Comparison of ENCODE assay signal across 31 cellular contexts in the genomic region with DNA sequence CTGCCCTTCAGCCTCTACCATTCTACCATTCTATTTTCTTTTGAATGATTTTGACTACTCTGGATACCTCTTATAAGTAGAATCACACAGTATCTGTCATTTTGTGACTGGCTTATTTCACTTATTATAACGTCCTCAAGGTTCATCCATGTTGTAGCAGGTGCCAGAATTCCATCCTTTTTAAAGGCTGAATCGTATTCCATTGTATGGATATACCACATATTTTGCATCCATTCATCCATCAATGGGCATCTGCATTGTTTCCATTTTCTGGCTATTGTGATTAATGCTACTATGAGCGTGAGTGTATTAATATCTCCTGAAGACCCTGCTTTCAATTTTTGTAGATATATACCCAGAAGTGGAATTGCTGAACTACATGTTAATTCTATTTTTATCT.
"Had no signal": no experiment of that assay in that cellular context is flagged by ENCODE, and none has a peak within 500 bp of the region (broad histone marks: within the 10 kb centered on the region; RNA-seq: fewer than 3 reads in every experiment).

No MANE protein-coding gene starts in this region.

- H3K36me3 ChIP-seq: adrenal gland, ascending aorta, brain microvascular endothelial cell, breast epithelium, cardiac muscle cell had no signal

- H3K9me3 ChIP-seq: adrenal gland, ascending aorta, body of pancreas, breast epithelium had no signal

- DNase-seq: activated effector memory CD4-positive, alpha-beta T cell treated with anti-CD3 and anti-CD28 coated beads, Interleukin-2, amount 50 U/mL, for 16 hours; activated effector memory CD4-positive, alpha-beta T cell treated with Interleukin-2 at 50 U/mL for 16 hours; activated gamma-delta T cell; activated gamma-delta T cell treated with Interleukin-2 at 50 U/mL for 16 hours; activated naive CD4-positive, alpha-beta T cell; activated naive CD4-positive, alpha-beta T cell treated with anti-CD3 and anti-CD28 coated beads for 36 hours; activated naive CD4-positive, alpha-beta T cell treated with anti-CD3 and anti-CD28 coated beads, Interleukin-2, amount 10 ng/mL, durations not matched to agents 7 days and 5 days; activated naive CD4-positive, alpha-beta T cell treated with anti-CD3 and anti-CD28 coated beads, Interleukin-2, amount 50 U/mL, for 16 hours; activated naive CD4-positive, alpha-beta T cell treated with Interleukin-2 at 50 U/mL for 16 hours; activated naive CD8-positive, alpha-beta T cell treated with anti-CD3 and anti-CD28 coated beads for 36 hours; activated naive CD8-positive, alpha-beta T cell treated with anti-CD3 and anti-CD28 coated beads, Interleukin-2, amount 10 ng/mL, durations not matched to agents 7 days and 5 days; activated naive CD8-positive, alpha-beta T cell treated with anti-CD3 and anti-CD28 coated beads, Interleukin-2, amount 50 U/mL, for 24 hours; activated T-cell treated with anti-CD3 and anti-CD28 coated beads, Interleukin-2, amount 50 U/mL, for 24 hours; activated T-cell treated with anti-CD3 and anti-CD28 coated beads, Interleukin-2, amount 50 U/mL, for 4 hours; activated T-cell treated with anti-CD3 and anti-CD28 coated beads, Interleukin-2, amount 50 U/mL, for 48 hours; activated T-cell treated with anti-CD3 and anti-CD28 coated beads, Interleukin-2, amount 50 U/mL, for 72 hours; adrenal gland; amniotic stem cell; amygdala; anterior cingulate cortex; aorta; body of pancreas; brain microvascular endothelial cell; caudate nucleus; central memory CD4-positive, alpha-beta T cell; cerebellar nuclear complex had no signal

- H3K4me3 ChIP-seq: adrenal gland, ascending aorta, body of pancreas, breast epithelium, cardiac muscle cell had no signal

- H3K27me3 ChIP-seq: adrenal gland, ascending aorta, body of pancreas, brain microvascular endothelial cell, breast epithelium, cardiac muscle cell had no signal

- H3K4me1 ChIP-seq: adrenal gland, ascending aorta, body of pancreas, breast epithelium had no signal

- H3K27ac ChIP-seq: adrenal gland, ascending aorta, body of pancreas, brain microvascular endothelial cell, breast epithelium, cardiac muscle cell had no signal

- ATAC-seq: activated naive CD4-positive, alpha-beta T cell treated with anti-CD3 and anti-CD28 coated beads, Interleukin-2, amount 50 U/mL, for 72 hours; activated naive CD8-positive, alpha-beta T cell treated with anti-CD3 and anti-CD28 coated beads, Interleukin-2, amount 50 U/mL, for 24 hours; activated T-cell treated with anti-CD3 and anti-CD28 coated beads, Interleukin-2, amount 50 U/mL, for 4 hours; activated T-cell treated with anti-CD3 and anti-CD28 coated beads, Interleukin-2, amount 50 U/mL, for 72 hours; activated T-helper 17 cell treated with anti-CD3 and anti-CD28 coated beads, Interleukin-2, amount 50 U/mL, for 72 hours; body of pancreas had no signal
